Comparison of ENCODE assay signal across 18 cellular contexts in the genomic region with DNA sequence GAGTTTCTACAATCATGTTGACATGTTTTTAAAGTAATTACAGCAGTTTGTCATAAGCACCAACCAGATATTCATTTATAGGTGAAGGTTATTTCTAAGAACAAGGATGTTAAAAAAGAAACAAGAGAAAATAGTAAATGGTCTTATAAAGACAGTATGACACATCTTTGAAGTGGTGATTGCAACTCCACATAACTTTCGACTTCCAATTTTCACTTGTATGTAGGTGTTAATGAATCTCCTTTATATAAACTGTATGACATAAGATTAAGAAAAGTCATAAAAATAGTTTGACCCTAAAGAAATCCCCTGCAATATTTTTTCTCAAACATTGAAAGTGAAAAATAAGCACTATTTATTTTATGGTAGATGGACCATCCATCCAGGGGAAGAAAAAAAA.
DNase-seq lines count a peak whose midpoint lies in the region; ATAC-seq lines count a peak whose summit lies in the region.
"Had no signal": no experiment of that assay in that cellular context is flagged by ENCODE, and none has a peak within 500 bp of the region (broad histone marks: within the 10 kb centered on the region; RNA-seq: fewer than 3 reads in every experiment).

No MANE protein-coding gene starts in this region.

- no peak for DNase-seq in NCI-H2107 treated with DMSO at 0.1 percent for 48 hours (lab: John Stamatoyannopoulos, UW; ENCODE audit: unreplicated experiment)
- DNase-seq in NCI-H2081 (lab: John Stamatoyannopoulos, UW): no peak
- DNase-seq in activated T-cell treated with anti-CD3 and anti-CD28 coated beads, Interleukin-2, amount 50 U/mL, for 1 hour: no peak
- DNase-seq: activated CD4-positive, alpha-beta T cell treated with anti-CD3 and anti-CD28 coated beads for 48 hours; caudate nucleus; dorsolateral prefrontal cortex; EL; glutamatergic neuron; GOT3; kidney glomerular epithelial cell; MG63; NCI-H1436 treated with DMSO at 0.1 percent for 48 hours; NCI-H2171; NCI-H526 treated with DMSO at 0.1 percent for 48 hours had no signal

- ATAC-seq in GM18858 (IDR thresholded peaks at IDR 0.05; ENCODE audit: unreplicated experiment) (peak; percentile 41), GM21576 (IDR thresholded peaks at IDR 0.05; ENCODE audit: unreplicated experiment) (peak; percentile 49), HG03066 (IDR thresholded peaks at IDR 0.05; ENCODE audit: low read depth, unreplicated experiment) (peak; percentile 43), HG03457 (IDR thresholded peaks at IDR 0.05; ENCODE audit: unreplicated experiment) (no peak)
